Comparison of ENCODE assay signal across 1 cellular context in genomic region chr16:53093162-53093744, GRCh38.
TF ChIP-seq lines count a peak whose summit lies in the region.

No MANE protein-coding gene starts in this region.

TF ChIP-seq in IMR-90, 13 proteins besides CTCF, POLR2A, EP300 and RAD21:
- TF ChIP-seq NFE2L2 (IDR thresholded peaks at IDR 0.05; ENCODE audit: low read depth, low read length) (no peak), RFX5 (IDR thresholded peaks at IDR 0.05; ENCODE audit: low read depth, low read length) (no peak), BHLHE40 (IDR thresholded peaks at IDR 0.05; ENCODE audit: low read depth, low read length) (no peak), MAZ (IDR thresholded peaks at IDR 0.05; ENCODE audit: borderline replicate concordance, low read depth, low read length) (no peak), MAFK (IDR thresholded peaks at IDR 0.05; ENCODE audit: low read depth, low read length) (no peak), CHD1 (IDR thresholded peaks at IDR 0.05; ENCODE audit: low read depth, low read length) (no peak), RCOR1 (IDR thresholded peaks at IDR 0.05; ENCODE audit: insufficient replicate concordance, low read length) (no peak), SMC3 (IDR thresholded peaks at IDR 0.05; ENCODE audit: low read depth, low read length) (no peak), CEBPB (IDR thresholded peaks at IDR 0.05; ENCODE audit: low read depth, low read length) (no peak), ELK1 (IDR thresholded peaks at IDR 0.05; ENCODE audit: borderline replicate concordance, low read depth, low read length) (no peak), FOS (IDR thresholded peaks at IDR 0.05; ENCODE audit: low read depth, low read length) (no peak), USF2 (IDR thresholded peaks at IDR 0.05; ENCODE audit: low read depth, low read length) (no peak), MXI1 (IDR thresholded peaks at IDR 0.05; ENCODE audit: borderline replicate concordance, low read depth, low read length) (no peak)
TF ChIP-seq in IMR-90: peak in this region for 0.
